Comparison of ENCODE assay signal across 8 cellular contexts in the genomic region with DNA sequence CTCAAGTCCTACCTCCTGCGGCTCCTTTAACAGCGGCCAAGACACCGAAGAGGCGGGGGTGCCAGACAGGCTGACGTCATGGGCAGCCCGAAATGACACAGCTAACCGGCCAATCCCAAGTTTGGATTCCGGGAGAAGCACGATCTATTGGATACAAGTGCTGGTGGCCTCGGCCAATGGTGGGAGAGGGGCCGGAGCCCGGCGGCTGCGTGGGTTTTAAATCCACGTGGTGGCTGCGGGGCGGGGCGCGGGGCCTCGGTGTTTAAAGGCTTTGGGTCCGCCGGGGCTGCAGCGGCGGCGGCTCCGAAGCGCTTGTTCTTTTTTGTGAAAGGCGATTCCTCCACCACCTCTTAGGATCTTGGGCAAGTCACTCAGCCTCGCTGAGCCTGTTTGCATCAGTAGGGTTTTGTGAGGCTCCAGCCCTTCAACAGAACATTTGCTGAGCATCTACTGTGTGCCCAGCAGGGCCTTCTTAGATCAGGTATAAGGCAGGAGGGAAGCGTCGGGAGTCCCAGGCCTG. TPM values are rescaled to one million over a fixed set of nuclear protein-coding genes. Genes with fewer than 3 reads are reported as not detected.
DNase-seq lines count a peak whose midpoint lies in the region; ATAC-seq and TF ChIP-seq lines count a peak whose summit lies in the region.

No MANE protein-coding gene starts in this region.

- H3K4ac ChIP-seq in trophoblast cell (ENCODE audit: low read depth, low read length): no peak overlapping the region

- POLR2A ChIA-PET in T-cell (lab: Charles Lee): interaction anchor here in 1 of 2 donors (0.8 kb wide), 1 partner anchor 9 kb away, joined by 3 read pairs; a partner anchor contains a TSS

- intact Hi-C loops in adrenal gland (cut with DNase I): no loop called here
- intact Hi-C loops in heart left ventricle (cut with DNase I): loop anchor here in 3 of 10 donors (2.0 to 10.0 kb wide), 6 partner anchors 28 to 366 kb away; a partner anchor contains a TSS
- intact Hi-C loops in tibial artery (cut with DNase I; ENCODE audit: low total_unique reads): loop anchor here (5.0 kb wide), 1 partner anchor 459 kb away; no protein-coding TSS in a partner anchor

- H4K8ac ChIP-seq in trophoblast cell (ENCODE audit: low read depth, low read length): peak overlapping the region; percentile 6

- WGBS in adrenal gland, 4 donors: 1 to 2% (median 1%) methylated on average over 14 to 31 of the region's 31 CpGs
- 1% methylated on average over 30 to 31 of the region's 31 CpGs for WGBS in heart left ventricle, 4 donors
- WGBS in trophoblast cell (ENCODE audit: extremely low coverage, insufficient coverage, insufficient read length): no CpG with 5 or more reads among the region's 31 CpGs

- peak overlapping the region; percentile 61 to 69 (median 62) for H3K4me3 Mint-ChIP-seq in T-cell

- H3K18ac ChIP-seq in trophoblast cell (ENCODE audit: low read length): no peak overlapping the region

- H3K27ac ChIP-seq in adrenal gland: no peak overlapping the region
- peak overlapping the region in 1 of 12 donors; percentile 28 for H3K27ac ChIP-seq in heart left ventricle
- no peak overlapping the region for H3K27ac ChIP-seq in trophoblast cell (ENCODE audit: low read depth, low read length)
- peak overlapping the region; percentile 27 to 45 for H3K27ac ChIP-seq in tibial artery

- H2AK5ac ChIP-seq in trophoblast cell (ENCODE audit: low read length): no peak overlapping the region

- no peak overlapping the region for H3K14ac ChIP-seq in trophoblast cell (ENCODE audit: low read length)

- no peaks in the 10 kb centered on the region for H3K36me3 Mint-ChIP-seq in T-cell

- peaks cover 5% of the 10 kb centered on the region in 2 donors for H3K27me3 Mint-ChIP-seq in T-cell

- H3K4me2 ChIP-seq in trophoblast cell (ENCODE audit: low read length): peak overlapping the region; percentile 63

- no peak overlapping the region for H2BK120ac ChIP-seq in trophoblast cell (ENCODE audit: insufficient read depth, low read length, poor library complexity)

- H3K27me3 ChIP-seq in adrenal gland: no peaks in the 10 kb centered on the region
- no peaks in the 10 kb centered on the region for H3K27me3 ChIP-seq in heart left ventricle
- no peaks in the 10 kb centered on the region for H3K27me3 ChIP-seq in trophoblast cell (ENCODE audit: insufficient read depth, low read length)
- H3K27me3 ChIP-seq in tibial artery: no peaks in the 10 kb centered on the region

- TF ChIP-seq CTCF in NB4 (IDR thresholded peaks at IDR 0.05; ENCODE audit: low read depth, low read length) (no peak), adrenal gland (IDR thresholded peaks at IDR 0.05) (no peak), heart left ventricle (IDR thresholded peaks at IDR 0.05) (no peak), tibial artery (IDR thresholded peaks at IDR 0.05) (no peak)

- no peak overlapping the region for H4K12ac ChIP-seq in trophoblast cell (ENCODE audit: low read depth, low read length)

- H3K79me1 ChIP-seq in trophoblast cell (ENCODE audit: low read length): peaks cover 3% of the 10 kb centered on the region

- peak overlapping the region; percentile 14 for H2AFZ ChIP-seq in trophoblast cell (ENCODE audit: insufficient read depth, low read length, poor library complexity)

- no peak overlapping the region for H4K91ac ChIP-seq in trophoblast cell (ENCODE audit: low read depth, low read length)

- H3K23ac ChIP-seq in trophoblast cell (ENCODE audit: low read length): no peak overlapping the region

- no peak overlapping the region for H3K9ac ChIP-seq in trophoblast cell (ENCODE audit: low read length)

- CTCF ChIA-PET in T-cell (lab: Charles Lee): interaction anchor here (0.7 to 1.0 kb wide), 2 partner anchors 9 to 31 kb away, joined by 3 to 4 read pairs; a partner anchor contains a TSS

- ATAC-seq in HG02588 (IDR thresholded peaks at IDR 0.05; ENCODE audit: unreplicated experiment) (peak; percentile 99), T-cell (replicated peaks in 1 of 4) (peak; percentile 98 to 99 (median 99)), heart left ventricle (peak; percentile 95 to 97 (median 96))

- no peaks in the 10 kb centered on the region for H3K79me2 ChIP-seq in trophoblast cell (ENCODE audit: control insufficient read depth, insufficient read depth, low read length, poor library complexity)

- H2BK5ac ChIP-seq in trophoblast cell (ENCODE audit: low read depth, low read length, poor library complexity): no peak overlapping the region

- DNase-seq in GM04504 (ENCODE audit: low read depth): peak; percentile 92
- peak; percentile 94 for DNase-seq in NB4 (ENCODE audit: low read depth)
- DNase-seq in T-cell: peak; percentile 62 to 89 (median 76)
- peak; percentile 96 to 99 (median 98) for DNase-seq in adrenal gland
- DNase-seq in heart left ventricle: peak; percentile 96 to 98 (median 97)
- peak; percentile 96 to 98 for DNase-seq in trophoblast cell
- peak; percentile 98 for DNase-seq in tibial artery

- peaks cover 9 to 17% (median 10%) of the 10 kb centered on the region in 3 donors for H3K4me1 Mint-ChIP-seq in T-cell

- H3K36me3 ChIP-seq in adrenal gland (replicated peaks in 1 of 2) (no peaks in the 10 kb centered on the region), heart left ventricle (no peaks in the 10 kb centered on the region), trophoblast cell (ENCODE audit: control insufficient read depth in 1 of 2, insufficient read depth in 2 of 2, low read length in 2 of 2) (no peaks in the 10 kb centered on the region), tibial artery (no peaks in the 10 kb centered on the region)

- peaks cover 0 to 5% of the 10 kb centered on the region in 2 donors for H3K4me1 ChIP-seq in adrenal gland (replicated peaks in 1 of 2)
- H3K4me1 ChIP-seq in heart left ventricle: peaks cover 0 to 48% (median 27%) of the 10 kb centered on the region in 12 donors
- H3K4me1 ChIP-seq in trophoblast cell (ENCODE audit: control insufficient read depth in 1 of 2, insufficient read depth in 2 of 2, low read length in 2 of 2): peaks cover 3% of the 10 kb centered on the region in 2 experiments
- peaks cover 5 to 55% (median 45%) of the 10 kb centered on the region in 4 donors for H3K4me1 ChIP-seq in tibial artery

- H2BK12ac ChIP-seq in trophoblast cell (ENCODE audit: low read length): no peak overlapping the region

- TF ChIP-seq POLR2A in NB4 (IDR thresholded peaks at IDR 0.05; ENCODE audit: extremely low read depth, insufficient read length) (no peak), adrenal gland (IDR thresholded peaks at IDR 0.05) (no peak), heart left ventricle (IDR thresholded peaks at IDR 0.05) (no peak)

- H3K4me3 ChIP-seq in NB4 (ENCODE audit: low read depth, low read length) (no peak overlapping the region), adrenal gland (peak overlapping the region in 1 of 4 donors; percentile 29), heart left ventricle (peak overlapping the region in 10 of 12 donors; percentile 23 to 52 (median 40)), trophoblast cell (ENCODE audit: low read depth, low read length) (peak overlapping the region; percentile 50), tibial artery (peak overlapping the region; percentile 19 to 45)

- H3K27ac Mint-ChIP-seq in T-cell: no peak overlapping the region

- no peaks in the 10 kb centered on the region for H3K9me3 ChIP-seq in adrenal gland (replicated peaks in 1 of 3)
- H3K9me3 ChIP-seq in heart left ventricle: no peaks in the 10 kb centered on the region
- H3K9me3 ChIP-seq in trophoblast cell (ENCODE audit: insufficient read depth, low read depth, low read length): no peaks in the 10 kb centered on the region
- no peaks in the 10 kb centered on the region for H3K9me3 ChIP-seq in tibial artery

- H3K9me3 Mint-ChIP-seq in T-cell: no peaks in the 10 kb centered on the region

RNA-seq across cellular contexts. Expression of a gene that starts 8.7 kb away (rescaled TPM):
- total RNA-seq in T-cell (10 to 100 TPM in 3 of 5 donors, 1 to 10 TPM in 2; 6.0 to 30.4 (median 21.7) TPM), adrenal gland (10 to 100 TPM in 4 of 8 donors, 1 to 10 TPM in 4; 3.4 to 36.0 (median 10.0) TPM), heart left ventricle (10 to 100 TPM; 25.1 to 91.4 (median 30.0) TPM)
- polyA plus RNA-seq in adrenal gland (10 to 100 TPM in 2 of 3 donors, 1 to 10 TPM in 1; 9.5 to 13.2 (median 11.1) TPM), heart left ventricle (100 to 1,000 TPM in 1 of 2 donors, 10 to 100 TPM in 1; 12.6 to 115 TPM)
- polyA plus RNA-seq in trophoblast cell (2013): 43.9 and 46.9 TPM in 2 replicates

Comparison
In these comparisons a context has a peak if more than half of its experiments do, and no peak if none do; other contexts are left out.
1. H3K27ac ChIP-seq: peak in tibial artery (2 of 2); none in adrenal gland (0 of 5) and trophoblast cell (single experiment).
2. Peak in every context shown above with its lines, with median percentiles within 50 percentile points of each other: DNase-seq and ATAC-seq.